In the genomic region with DNA sequence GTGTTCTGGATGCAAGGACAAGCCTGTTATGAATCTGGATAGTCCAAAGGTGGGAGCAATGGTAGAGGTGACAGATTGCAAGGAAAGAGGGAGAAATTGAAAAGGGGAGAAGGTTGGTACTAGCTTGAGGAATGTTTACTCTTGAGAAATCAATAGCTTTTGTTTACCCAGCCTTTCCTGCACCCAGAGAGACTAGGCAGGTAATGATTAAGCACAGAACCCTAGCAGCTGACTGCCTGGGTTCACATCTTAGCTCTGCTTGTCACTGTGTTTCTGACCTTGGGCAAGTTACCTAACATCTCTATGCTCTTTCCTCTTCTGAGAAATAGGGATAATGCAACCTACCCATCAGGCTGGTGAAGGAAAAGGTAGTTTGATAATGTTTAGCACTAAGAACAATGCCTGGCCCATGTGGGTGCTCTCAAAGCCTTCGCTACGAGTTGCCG, we compare ENCODE assay signal across 1 cellular context.
TF ChIP-seq lines count a peak whose summit lies in the region.

No MANE protein-coding gene starts in this region.

TF ChIP-seq in HepG2, 621 proteins besides CTCF, POLR2A, EP300 and RAD21 (continued from another document and continues in another):
- TF ChIP-seq, protein P1, sequence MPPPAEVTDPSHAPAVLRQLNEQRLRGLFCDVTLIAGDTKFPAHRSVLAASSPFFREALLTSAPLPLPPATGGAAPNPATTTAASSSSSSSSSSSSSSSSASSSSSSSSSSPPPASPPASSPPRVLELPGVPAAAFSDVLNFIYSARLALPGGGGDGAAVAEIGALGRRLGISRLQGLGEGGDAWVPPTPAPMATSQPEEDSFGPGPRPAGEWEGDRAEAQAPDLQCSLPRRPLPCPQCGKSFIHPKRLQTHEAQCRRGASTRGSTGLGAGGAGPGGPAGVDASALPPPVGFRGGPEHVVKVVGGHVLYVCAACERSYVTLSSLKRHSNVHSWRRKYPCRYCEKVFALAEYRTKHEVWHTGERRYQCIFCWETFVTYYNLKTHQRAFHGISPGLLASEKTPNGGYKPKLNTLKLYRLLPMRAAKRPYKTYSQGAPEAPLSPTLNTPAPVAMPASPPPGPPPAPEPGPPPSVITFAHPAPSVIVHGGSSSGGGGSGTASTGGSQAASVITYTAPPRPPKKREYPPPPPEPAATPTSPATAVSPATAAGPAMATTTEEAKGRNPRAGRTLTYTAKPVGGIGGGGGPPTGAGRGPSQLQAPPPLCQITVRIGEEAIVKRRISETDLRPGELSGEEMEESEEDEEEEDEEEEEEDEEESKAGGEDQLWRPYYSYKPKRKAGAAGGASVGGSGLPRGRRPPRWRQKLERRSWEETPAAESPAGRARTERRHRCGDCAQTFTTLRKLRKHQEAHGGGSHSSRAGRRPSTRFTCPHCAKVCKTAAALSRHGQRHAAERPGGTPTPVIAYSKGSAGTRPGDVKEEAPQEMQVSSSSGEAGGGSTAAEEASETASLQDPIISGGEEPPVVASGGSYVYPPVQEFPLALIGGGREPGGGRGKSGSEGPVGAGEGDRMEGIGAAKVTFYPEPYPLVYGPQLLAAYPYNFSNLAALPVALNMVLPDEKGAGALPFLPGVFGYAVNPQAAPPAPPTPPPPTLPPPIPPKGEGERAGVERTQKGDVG (CRISPR knock-in tag; IDR thresholded peaks at IDR 0.05; ENCODE audit: borderline replicate concordance) = no peak
- TF ChIP-seq ZBTB1 (CRISPR knock-in tag; IDR thresholded peaks at IDR 0.05; ENCODE audit: borderline replicate concordance) (no peak), ZNF160 (CRISPR knock-in tag; IDR thresholded peaks at IDR 0.05) (no peak), ZSCAN12 (CRISPR knock-in tag; IDR thresholded peaks at IDR 0.05) (no peak), ZNF253 (CRISPR knock-in tag; IDR thresholded peaks at IDR 0.05; ENCODE audit: borderline replicate concordance) (no peak), ZNF24 (IDR thresholded peaks at IDR 0.05) (0 out of 2 replicates have a peak, but pooled peaks have one; percentile 63), ZFP36L2 (CRISPR knock-in tag; IDR thresholded peaks at IDR 0.05) (no peak), TP53 (CRISPR knock-in tag; conservative IDR thresholded peaks at IDR 0.05) (no peak), ZNF83 (CRISPR knock-in tag; IDR thresholded peaks at IDR 0.05; ENCODE audit: borderline replicate concordance) (no peak), SP4 (CRISPR knock-in tag; IDR thresholded peaks at IDR 0.05) (peak; percentile 52; the same call in 1 of the 2 replicates), MXI1 (IDR thresholded peaks at IDR 0.05; ENCODE audit: borderline replicate concordance, low read depth, low read length) (peak; percentile 43; the same call in 1 of the 3 replicates), ZBTB21 (CRISPR knock-in tag; IDR thresholded peaks at IDR 0.05) (no peak), ZNF225 (CRISPR knock-in tag; IDR thresholded peaks at IDR 0.05) (no peak; the same call in 1 of the 2 replicates), FLYWCH1 (CRISPR knock-in tag; IDR thresholded peaks at IDR 0.05) (no peak), SRF (IDR thresholded peaks at IDR 0.05; ENCODE audit: low read depth, low read length) (no peak), ZNF274 (CRISPR knock-in tag; IDR thresholded peaks at IDR 0.05) (no peak), HES4 (CRISPR knock-in tag; IDR thresholded peaks at IDR 0.05; ENCODE audit: borderline replicate concordance) (no peak), ZNF430 (CRISPR knock-in tag; IDR thresholded peaks at IDR 0.05) (0 out of 2 replicates have a peak, but pooled peaks have one; percentile 59), DNMT3B (CRISPR knock-in tag; conservative IDR thresholded peaks at IDR 0.05) (peak; percentile 75; the same call in 1 of the 2 replicates), TEAD3 (CRISPR knock-in tag; optimal IDR thresholded peaks at IDR 0.05; ENCODE audit: borderline replicate concordance) (peak; percentile 87), ZNF530 (CRISPR knock-in tag; IDR thresholded peaks at IDR 0.05; ENCODE audit: low read depth) (no peak), RBFOX2 (IDR thresholded peaks at IDR 0.05; ENCODE audit: low read depth, low read length) (peak; percentile 47; the same call in 1 of the 2 replicates), MIER3 (CRISPR knock-in tag; IDR thresholded peaks at IDR 0.05; ENCODE audit: borderline replicate concordance) (peak; percentile 87; the same call in 1 of the 2 replicates), U2AF1 (optimal IDR thresholded peaks at IDR 0.05; ENCODE audit: low read depth, low read length) (no peak), CREM (IDR thresholded peaks at IDR 0.05) (peak; percentile 80), CREM (CRISPR knock-in tag; IDR thresholded peaks at IDR 0.05) (no peak)
- TF ChIP-seq, protein P2, sequence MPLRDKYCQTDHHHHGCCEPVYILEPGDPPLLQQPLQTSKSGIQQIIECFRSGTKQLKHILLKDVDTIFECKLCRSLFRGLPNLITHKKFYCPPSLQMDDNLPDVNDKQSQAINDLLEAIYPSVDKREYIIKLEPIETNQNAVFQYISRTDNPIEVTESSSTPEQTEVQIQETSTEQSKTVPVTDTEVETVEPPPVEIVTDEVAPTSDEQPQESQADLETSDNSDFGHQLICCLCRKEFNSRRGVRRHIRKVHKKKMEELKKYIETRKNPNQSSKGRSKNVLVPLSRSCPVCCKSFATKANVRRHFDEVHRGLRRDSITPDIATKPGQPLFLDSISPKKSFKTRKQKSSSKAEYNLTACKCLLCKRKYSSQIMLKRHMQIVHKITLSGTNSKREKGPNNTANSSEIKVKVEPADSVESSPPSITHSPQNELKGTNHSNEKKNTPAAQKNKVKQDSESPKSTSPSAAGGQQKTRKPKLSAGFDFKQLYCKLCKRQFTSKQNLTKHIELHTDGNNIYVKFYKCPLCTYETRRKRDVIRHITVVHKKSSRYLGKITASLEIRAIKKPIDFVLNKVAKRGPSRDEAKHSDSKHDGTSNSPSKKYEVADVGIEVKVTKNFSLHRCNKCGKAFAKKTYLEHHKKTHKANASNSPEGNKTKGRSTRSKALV (CRISPR knock-in tag; IDR thresholded peaks at IDR 0.05) = 0 out of 2 replicates have a peak, but pooled peaks have one; percentile 53
- TF ChIP-seq, protein P3, sequence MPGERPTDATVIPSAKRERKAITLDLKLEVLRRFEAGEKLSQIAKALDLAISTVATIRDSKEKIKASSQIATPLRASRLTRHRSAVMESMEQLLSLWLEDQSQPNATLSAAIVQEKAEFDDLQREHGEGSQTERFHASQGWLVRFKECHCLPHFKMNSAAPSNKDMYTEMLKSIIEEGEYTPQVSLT (CRISPR knock-in tag; IDR thresholded peaks at IDR 0.05; ENCODE audit: borderline replicate concordance, low read depth) = no peak
- TF ChIP-seq, protein P4, sequence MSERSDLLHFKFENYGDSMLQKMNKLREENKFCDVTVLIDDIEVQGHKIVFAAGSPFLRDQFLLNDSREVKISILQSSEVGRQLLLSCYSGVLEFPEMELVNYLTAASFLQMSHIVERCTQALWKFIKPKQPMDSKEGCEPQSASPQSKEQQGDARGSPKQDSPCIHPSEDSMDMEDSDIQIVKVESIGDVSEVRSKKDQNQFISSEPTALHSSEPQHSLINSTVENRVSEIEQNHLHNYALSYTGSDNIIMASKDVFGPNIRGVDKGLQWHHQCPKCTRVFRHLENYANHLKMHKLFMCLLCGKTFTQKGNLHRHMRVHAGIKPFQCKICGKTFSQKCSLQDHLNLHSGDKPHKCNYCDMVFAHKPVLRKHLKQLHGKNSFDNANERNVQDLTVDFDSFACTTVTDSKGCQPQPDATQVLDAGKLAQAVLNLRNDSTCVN (CRISPR knock-in tag; IDR thresholded peaks at IDR 0.05; ENCODE audit: borderline replicate concordance) = peak; percentile 96
- TF ChIP-seq, protein P5, sequence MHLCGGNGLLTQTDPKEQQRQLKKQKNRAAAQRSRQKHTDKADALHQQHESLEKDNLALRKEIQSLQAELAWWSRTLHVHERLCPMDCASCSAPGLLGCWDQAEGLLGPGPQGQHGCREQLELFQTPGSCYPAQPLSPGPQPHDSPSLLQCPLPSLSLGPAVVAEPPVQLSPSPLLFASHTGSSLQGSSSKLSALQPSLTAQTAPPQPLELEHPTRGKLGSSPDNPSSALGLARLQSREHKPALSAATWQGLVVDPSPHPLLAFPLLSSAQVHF (CRISPR knock-in tag; IDR thresholded peaks at IDR 0.05) = no peak; the same call in 1 of the 2 replicates
- TF ChIP-seq, protein P6, sequence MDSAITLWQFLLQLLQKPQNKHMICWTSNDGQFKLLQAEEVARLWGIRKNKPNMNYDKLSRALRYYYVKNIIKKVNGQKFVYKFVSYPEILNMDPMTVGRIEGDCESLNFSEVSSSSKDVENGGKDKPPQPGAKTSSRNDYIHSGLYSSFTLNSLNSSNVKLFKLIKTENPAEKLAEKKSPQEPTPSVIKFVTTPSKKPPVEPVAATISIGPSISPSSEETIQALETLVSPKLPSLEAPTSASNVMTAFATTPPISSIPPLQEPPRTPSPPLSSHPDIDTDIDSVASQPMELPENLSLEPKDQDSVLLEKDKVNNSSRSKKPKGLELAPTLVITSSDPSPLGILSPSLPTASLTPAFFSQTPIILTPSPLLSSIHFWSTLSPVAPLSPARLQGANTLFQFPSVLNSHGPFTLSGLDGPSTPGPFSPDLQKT (CRISPR knock-in tag; IDR thresholded peaks at IDR 0.05; ENCODE audit: borderline replicate concordance) = no peak
- TF ChIP-seq, protein P7, sequence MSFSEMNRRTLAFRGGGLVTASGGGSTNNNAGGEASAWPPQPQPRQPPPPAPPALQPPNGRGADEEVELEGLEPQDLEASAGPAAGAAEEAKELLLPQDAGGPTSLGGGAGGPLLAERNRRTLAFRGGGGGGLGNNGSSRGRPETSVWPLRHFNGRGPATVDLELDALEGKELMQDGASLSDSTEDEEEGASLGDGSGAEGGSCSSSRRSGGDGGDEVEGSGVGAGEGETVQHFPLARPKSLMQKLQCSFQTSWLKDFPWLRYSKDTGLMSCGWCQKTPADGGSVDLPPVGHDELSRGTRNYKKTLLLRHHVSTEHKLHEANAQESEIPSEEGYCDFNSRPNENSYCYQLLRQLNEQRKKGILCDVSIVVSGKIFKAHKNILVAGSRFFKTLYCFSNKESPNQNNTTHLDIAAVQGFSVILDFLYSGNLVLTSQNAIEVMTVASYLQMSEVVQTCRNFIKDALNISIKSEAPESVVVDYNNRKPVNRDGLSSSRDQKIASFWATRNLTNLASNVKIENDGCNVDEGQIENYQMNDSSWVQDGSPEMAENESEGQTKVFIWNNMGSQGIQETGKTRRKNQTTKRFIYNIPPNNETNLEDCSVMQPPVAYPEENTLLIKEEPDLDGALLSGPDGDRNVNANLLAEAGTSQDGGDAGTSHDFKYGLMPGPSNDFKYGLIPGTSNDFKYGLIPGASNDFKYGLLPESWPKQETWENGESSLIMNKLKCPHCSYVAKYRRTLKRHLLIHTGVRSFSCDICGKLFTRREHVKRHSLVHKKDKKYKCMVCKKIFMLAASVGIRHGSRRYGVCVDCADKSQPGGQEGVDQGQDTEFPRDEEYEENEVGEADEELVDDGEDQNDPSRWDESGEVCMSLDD (CRISPR knock-in tag; IDR thresholded peaks at IDR 0.05; ENCODE audit: borderline replicate concordance) = peak; percentile 69; the same call in 1 of the 2 replicates
- TF ChIP-seq, protein P8, sequence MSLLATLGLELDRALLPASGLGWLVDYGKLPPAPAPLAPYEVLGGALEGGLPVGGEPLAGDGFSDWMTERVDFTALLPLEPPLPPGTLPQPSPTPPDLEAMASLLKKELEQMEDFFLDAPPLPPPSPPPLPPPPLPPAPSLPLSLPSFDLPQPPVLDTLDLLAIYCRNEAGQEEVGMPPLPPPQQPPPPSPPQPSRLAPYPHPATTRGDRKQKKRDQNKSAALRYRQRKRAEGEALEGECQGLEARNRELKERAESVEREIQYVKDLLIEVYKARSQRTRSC (CRISPR knock-in tag; IDR thresholded peaks at IDR 0.05; ENCODE audit: low read depth) = no peak
- TF ChIP-seq, protein P9, sequence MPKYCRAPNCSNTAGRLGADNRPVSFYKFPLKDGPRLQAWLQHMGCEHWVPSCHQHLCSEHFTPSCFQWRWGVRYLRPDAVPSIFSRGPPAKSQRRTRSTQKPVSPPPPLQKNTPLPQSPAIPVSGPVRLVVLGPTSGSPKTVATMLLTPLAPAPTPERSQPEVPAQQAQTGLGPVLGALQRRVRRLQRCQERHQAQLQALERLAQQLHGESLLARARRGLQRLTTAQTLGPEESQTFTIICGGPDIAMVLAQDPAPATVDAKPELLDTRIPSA (CRISPR knock-in tag; IDR thresholded peaks at IDR 0.05; ENCODE audit: borderline replicate concordance) = no peak
- TF ChIP-seq, protein P10, sequence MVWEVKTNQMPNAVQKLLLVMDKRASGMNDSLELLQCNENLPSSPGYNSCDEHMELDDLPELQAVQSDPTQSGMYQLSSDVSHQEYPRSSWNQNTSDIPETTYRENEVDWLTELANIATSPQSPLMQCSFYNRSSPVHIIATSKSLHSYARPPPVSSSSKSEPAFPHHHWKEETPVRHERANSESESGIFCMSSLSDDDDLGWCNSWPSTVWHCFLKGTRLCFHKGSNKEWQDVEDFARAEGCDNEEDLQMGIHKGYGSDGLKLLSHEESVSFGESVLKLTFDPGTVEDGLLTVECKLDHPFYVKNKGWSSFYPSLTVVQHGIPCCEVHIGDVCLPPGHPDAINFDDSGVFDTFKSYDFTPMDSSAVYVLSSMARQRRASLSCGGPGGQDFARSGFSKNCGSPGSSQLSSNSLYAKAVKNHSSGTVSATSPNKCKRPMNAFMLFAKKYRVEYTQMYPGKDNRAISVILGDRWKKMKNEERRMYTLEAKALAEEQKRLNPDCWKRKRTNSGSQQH (CRISPR knock-in tag; IDR thresholded peaks at IDR 0.05; ENCODE audit: low read depth) = no peak
- TF ChIP-seq, protein P11, sequence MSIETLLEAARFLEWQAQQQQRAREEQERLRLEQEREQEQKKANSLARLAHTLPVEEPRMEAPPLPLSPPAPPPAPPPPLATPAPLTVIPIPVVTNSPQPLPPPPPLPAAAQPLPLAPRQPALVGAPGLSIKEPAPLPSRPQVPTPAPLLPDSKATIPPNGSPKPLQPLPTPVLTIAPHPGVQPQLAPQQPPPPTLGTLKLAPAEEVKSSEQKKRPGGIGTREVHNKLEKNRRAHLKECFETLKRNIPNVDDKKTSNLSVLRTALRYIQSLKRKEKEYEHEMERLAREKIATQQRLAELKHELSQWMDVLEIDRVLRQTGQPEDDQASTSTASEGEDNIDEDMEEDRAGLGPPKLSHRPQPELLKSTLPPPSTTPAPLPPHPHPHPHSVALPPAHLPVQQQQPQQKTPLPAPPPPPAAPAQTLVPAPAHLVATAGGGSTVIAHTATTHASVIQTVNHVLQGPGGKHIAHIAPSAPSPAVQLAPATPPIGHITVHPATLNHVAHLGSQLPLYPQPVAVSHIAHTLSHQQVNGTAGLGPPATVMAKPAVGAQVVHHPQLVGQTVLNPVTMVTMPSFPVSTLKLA (IDR thresholded peaks at IDR 0.05) = no peak
- TF ChIP-seq, protein P12, sequence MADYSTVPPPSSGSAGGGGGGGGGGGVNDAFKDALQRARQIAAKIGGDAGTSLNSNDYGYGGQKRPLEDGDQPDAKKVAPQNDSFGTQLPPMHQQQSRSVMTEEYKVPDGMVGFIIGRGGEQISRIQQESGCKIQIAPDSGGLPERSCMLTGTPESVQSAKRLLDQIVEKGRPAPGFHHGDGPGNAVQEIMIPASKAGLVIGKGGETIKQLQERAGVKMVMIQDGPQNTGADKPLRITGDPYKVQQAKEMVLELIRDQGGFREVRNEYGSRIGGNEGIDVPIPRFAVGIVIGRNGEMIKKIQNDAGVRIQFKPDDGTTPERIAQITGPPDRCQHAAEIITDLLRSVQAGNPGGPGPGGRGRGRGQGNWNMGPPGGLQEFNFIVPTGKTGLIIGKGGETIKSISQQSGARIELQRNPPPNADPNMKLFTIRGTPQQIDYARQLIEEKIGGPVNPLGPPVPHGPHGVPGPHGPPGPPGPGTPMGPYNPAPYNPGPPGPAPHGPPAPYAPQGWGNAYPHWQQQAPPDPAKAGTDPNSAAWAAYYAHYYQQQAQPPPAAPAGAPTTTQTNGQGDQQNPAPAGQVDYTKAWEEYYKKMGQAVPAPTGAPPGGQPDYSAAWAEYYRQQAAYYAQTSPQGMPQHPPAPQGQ (CRISPR knock-in tag; IDR thresholded peaks at IDR 0.05; ENCODE audit: borderline replicate concordance) = no peak
